14 cellular contexts compared by ENCODE assay signal in genomic region chr3:195385526-195385925, GRCh38. TPM values are rescaled to one million over a fixed set of nuclear protein-coding genes. Genes with fewer than 3 reads are reported as not detected.
DNase-seq lines count a peak whose midpoint lies in the region; ATAC-seq, FAIRE-seq and TF ChIP-seq lines count a peak whose summit lies in the region.
"Had no signal": no experiment of that assay in that cellular context is flagged by ENCODE, and none has a peak within 500 bp of the region (broad histone marks: within the 10 kb centered on the region; RNA-seq: fewer than 3 reads in every experiment).

No MANE protein-coding gene starts in this region.

- H3K27me3 ChIP-seq in CD4-positive, alpha-beta T cell (ENCODE audit: control insufficient read depth, insufficient read depth, low read length), result no peaks in the 10 kb centered on the region
- no peaks in the 10 kb centered on the region for H3K27me3 ChIP-seq in small intestine (ENCODE audit: control insufficient read depth in 2 of 2, insufficient read depth in 2 of 2, low read length in 2 of 2)
- H3K27me3 ChIP-seq: thyroid gland had no signal

- POLR2A ChIA-PET in CD4-positive, alpha-beta T cell (lab: Charles Lee), result no interaction called here

- no peaks in the 10 kb centered on the region for H3K9me3 Mint-ChIP-seq in CD4-positive, alpha-beta T cell
- no peaks in the 10 kb centered on the region for H3K9me3 Mint-ChIP-seq in dendritic cell treated with granulocyte-macrophage colony-stimulating factor and Interleukin-4, amounts not matched to agents 40 ng/mL and 50 ng/mL, for 4 days

- ATAC-seq in CD4-positive, alpha-beta T cell (ENCODE audit: poor library complexity), result no peak
- no peak for ATAC-seq in omental fat pad (ENCODE audit: low FRiP score)

- no peaks in the 10 kb centered on the region for H3K36me3 ChIP-seq in small intestine (ENCODE audit: control insufficient read depth in 2 of 2, insufficient read depth in 2 of 2, low read length in 2 of 2)
- H3K36me3 ChIP-seq: thyroid gland had no signal

- 82 to 94% (median 83%) methylated on average over 2 of the region's 2 CpGs for WGBS in small intestine, 3 donors

- H3K36me3 Mint-ChIP-seq in CD4-positive, alpha-beta T cell (ENCODE audit: low read depth), result peaks cover 51% of the 10 kb centered on the region
- H3K36me3 Mint-ChIP-seq in dendritic cell treated with granulocyte-macrophage colony-stimulating factor and Interleukin-4, amounts not matched to agents 40 ng/mL and 50 ng/mL, for 4 days (ENCODE audit: low read depth), result peaks cover 48% of the 10 kb centered on the region

- in situ Hi-C loops in KBM-7 (cut with MboI; ENCODE audit: low pct_unique_long_range_greater_than_20kb, low sequenced_read_pairs), result no loop called here

- no peak for DNase-seq in CD4-positive, alpha-beta T cell
- DNase-seq in LHCN-M2 (ENCODE audit: low read depth) (peak; percentile 38), lung microvascular endothelial cell (ENCODE audit: low read depth in 2 of 2) (peak; percentile 65 to 69), small intestine (no peak), KBM-7 (no peak), GM19238 (ENCODE audit: insufficient read length, low spot score) (no peak), omental fat pad (ENCODE audit: low spot score) (no peak)
- DNase-seq: C1 segment of cervical spinal cord, cortex of kidney, NCI-H2081, posterior cingulate gyrus, RPMI8226 had no signal

- intact Hi-C loops in CD4-positive, alpha-beta T cell (cut with DNase I, micrococcal nuclease), result no loop called here
- intact Hi-C loops in dendritic cell treated with granulocyte-macrophage colony-stimulating factor and Interleukin-4, amounts not matched to agents 40 ng/mL and 50 ng/mL, for 4 days (cut with micrococcal nuclease), result no loop called here

- H3K9me3 ChIP-seq in CD4-positive, alpha-beta T cell (ENCODE audit: control insufficient read depth, low read length), result no peaks in the 10 kb centered on the region
- no peaks in the 10 kb centered on the region for H3K9me3 ChIP-seq in small intestine (ENCODE audit: control insufficient read depth, low read depth)
- H3K9me3 ChIP-seq: thyroid gland had no signal

- no peak overlapping the region for H3K4me3 Mint-ChIP-seq in CD4-positive, alpha-beta T cell
- no peak overlapping the region for H3K4me3 Mint-ChIP-seq in dendritic cell treated with granulocyte-macrophage colony-stimulating factor and Interleukin-4, amounts not matched to agents 40 ng/mL and 50 ng/mL, for 4 days

- H3K27me3 Mint-ChIP-seq in CD4-positive, alpha-beta T cell, result no peaks in the 10 kb centered on the region
- no peaks in the 10 kb centered on the region for H3K27me3 Mint-ChIP-seq in dendritic cell treated with granulocyte-macrophage colony-stimulating factor and Interleukin-4, amounts not matched to agents 40 ng/mL and 50 ng/mL, for 4 days

- no peak overlapping the region for H3K27ac ChIP-seq in CD4-positive, alpha-beta T cell (ENCODE audit: low read depth, low read length)
- H3K27ac ChIP-seq in small intestine (ENCODE audit: low read depth in 1 of 2, low read length in 1 of 2), result no peak overlapping the region
- H3K27ac ChIP-seq: thyroid gland had no signal

- H3K4me1 ChIP-seq in small intestine (ENCODE audit: control insufficient read depth in 2 of 2, insufficient read depth in 1 of 2, low read depth in 1 of 2, low read length in 1 of 2), result no peaks in the 10 kb centered on the region

- TF ChIP-seq CTCF in CD4-positive, alpha-beta T cell (IDR thresholded peaks at IDR 0.05), result no peak
- no peak for TF ChIP-seq CTCF in omental fat pad (IDR thresholded peaks at IDR 0.05)

- peaks cover 51% of the 10 kb centered on the region for H3K4me1 Mint-ChIP-seq in CD4-positive, alpha-beta T cell (ENCODE audit: low read depth)
- peaks cover 34% of the 10 kb centered on the region for H3K4me1 Mint-ChIP-seq in dendritic cell treated with granulocyte-macrophage colony-stimulating factor and Interleukin-4, amounts not matched to agents 40 ng/mL and 50 ng/mL, for 4 days (ENCODE audit: low read depth)

- H3K27ac Mint-ChIP-seq in CD4-positive, alpha-beta T cell, result peak overlapping the region; percentile 13
- peak overlapping the region; percentile 48 for H3K27ac Mint-ChIP-seq in dendritic cell treated with granulocyte-macrophage colony-stimulating factor and Interleukin-4, amounts not matched to agents 40 ng/mL and 50 ng/mL, for 4 days

- H3K4me3 ChIP-seq in small intestine (ENCODE audit: low read depth in 1 of 2, low read length in 2 of 2), result no peak overlapping the region
- H3K4me3 ChIP-seq: thyroid gland had no signal

- CTCF ChIA-PET in CD4-positive, alpha-beta T cell (lab: Charles Lee), result no interaction called here

- no peak for FAIRE-seq in small intestine (lab: Jason Lieb, UNC)

RNA-seq across cellular contexts. Expression of gene ACAP2, which starts 57.3 kb away (rescaled TPM):
- total RNA-seq in CD4-positive, alpha-beta T cell, result 10 to 100 TPM; 50.7 to 51.4 TPM
- total RNA-seq in LHCN-M2 (2014; rRNA removed), result 34.9 and 42.3 TPM in 2 replicates
- 5.8 TPM for polyA plus RNA-seq in LHCN-M2 (2012)
- total RNA-seq in lung microvascular endothelial cell, result 33.1 and 36.5 TPM in 2 replicates
- polyA plus RNA-seq in small intestine, result 10 to 100 TPM in 1 of 3 donors, 1 to 10 TPM in 2; 9.2 to 10.8 (median 9.7) TPM
- total RNA-seq in omental fat pad, result 10 to 100 TPM; 41.6 to 76.1 (median 44.5) TPM

Comparison
In these comparisons a context has a peak if more than half of its experiments do, and no peak if none do; other contexts are left out.
1. DNase-seq: peak in LHCN-M2 (single experiment) and lung microvascular endothelial cell (2 of 2); none in CD4-positive, alpha-beta T cell (0 of 10), small intestine (single experiment), KBM-7 (single experiment), GM19238 (single experiment) and omental fat pad (single experiment).